In the genomic region with DNA sequence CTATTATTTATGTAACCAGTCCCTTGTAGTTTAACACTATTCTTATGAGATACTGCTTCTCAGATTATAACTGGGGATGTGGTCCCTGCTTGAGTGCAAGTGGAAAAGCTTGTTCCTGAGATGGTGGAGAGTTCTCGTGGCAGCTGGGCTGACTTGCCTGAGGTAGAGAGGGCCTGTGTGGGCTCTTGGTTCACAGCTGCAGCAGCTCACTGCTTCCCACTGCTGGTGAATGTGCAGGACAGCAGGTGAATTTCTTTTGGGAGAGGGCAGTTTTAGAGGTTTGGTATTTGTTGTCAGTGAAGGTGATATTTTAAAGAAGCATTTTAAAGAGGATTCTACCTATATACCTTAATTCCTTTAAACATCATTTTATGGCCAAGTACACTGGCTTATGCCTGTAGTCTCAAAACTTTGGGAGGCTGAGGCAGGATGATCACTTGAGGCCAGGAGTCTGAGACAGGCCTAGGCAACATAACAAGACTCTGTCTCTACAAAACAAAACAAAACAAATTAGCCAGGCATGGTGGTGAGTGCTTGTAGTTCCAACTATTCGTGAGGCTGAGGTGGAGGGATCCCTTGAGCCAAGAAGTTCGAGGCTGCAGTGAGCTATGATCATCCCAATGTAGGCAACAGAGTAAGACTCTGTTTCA, we compare ENCODE assay signal across 1 cellular context.
TF ChIP-seq lines count a peak whose summit lies in the region.

No MANE protein-coding gene starts in this region.

TF ChIP-seq in HepG2, 621 proteins besides CTCF, POLR2A, EP300 and RAD21 (continued from another document and continues in another):
- TF ChIP-seq, protein P1, sequence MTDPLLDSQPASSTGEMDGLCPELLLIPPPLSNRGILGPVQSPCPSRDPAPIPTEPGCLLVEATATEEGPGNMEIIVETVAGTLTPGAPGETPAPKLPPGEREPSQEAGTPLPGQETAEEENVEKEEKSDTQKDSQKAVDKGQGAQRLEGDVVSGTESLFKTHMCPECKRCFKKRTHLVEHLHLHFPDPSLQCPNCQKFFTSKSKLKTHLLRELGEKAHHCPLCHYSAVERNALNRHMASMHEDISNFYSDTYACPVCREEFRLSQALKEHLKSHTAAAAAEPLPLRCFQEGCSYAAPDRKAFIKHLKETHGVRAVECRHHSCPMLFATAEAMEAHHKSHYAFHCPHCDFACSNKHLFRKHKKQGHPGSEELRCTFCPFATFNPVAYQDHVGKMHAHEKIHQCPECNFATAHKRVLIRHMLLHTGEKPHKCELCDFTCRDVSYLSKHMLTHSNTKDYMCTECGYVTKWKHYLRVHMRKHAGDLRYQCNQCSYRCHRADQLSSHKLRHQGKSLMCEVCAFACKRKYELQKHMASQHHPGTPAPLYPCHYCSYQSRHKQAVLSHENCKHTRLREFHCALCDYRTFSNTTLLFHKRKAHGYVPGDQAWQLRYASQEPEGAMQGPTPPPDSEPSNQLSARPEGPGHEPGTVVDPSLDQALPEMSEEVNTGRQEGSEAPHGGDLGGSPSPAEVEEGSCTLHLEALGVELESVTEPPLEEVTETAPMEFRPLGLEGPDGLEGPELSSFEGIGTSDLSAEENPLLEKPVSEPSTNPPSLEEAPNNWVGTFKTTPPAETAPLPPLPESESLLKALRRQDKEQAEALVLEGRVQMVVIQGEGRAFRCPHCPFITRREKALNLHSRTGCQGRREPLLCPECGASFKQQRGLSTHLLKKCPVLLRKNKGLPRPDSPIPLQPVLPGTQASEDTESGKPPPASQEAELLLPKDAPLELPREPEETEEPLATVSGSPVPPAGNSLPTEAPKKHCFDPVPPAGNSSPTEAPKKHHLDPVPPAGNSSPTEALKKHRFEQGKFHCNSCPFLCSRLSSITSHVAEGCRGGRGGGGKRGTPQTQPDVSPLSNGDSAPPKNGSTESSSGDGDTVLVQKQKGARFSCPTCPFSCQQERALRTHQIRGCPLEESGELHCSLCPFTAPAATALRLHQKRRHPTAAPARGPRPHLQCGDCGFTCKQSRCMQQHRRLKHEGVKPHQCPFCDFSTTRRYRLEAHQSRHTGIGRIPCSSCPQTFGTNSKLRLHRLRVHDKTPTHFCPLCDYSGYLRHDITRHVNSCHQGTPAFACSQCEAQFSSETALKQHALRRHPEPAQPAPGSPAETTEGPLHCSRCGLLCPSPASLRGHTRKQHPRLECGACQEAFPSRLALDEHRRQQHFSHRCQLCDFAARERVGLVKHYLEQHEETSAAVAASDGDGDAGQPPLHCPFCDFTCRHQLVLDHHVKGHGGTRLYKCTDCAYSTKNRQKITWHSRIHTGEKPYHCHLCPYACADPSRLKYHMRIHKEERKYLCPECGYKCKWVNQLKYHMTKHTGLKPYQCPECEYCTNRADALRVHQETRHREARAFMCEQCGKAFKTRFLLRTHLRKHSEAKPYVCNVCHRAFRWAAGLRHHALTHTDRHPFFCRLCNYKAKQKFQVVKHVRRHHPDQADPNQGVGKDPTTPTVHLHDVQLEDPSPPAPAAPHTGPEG (CRISPR knock-in tag; IDR thresholded peaks at IDR 0.05) = no peak
- TF ChIP-seq ZC3H13 (CRISPR knock-in tag; IDR thresholded peaks at IDR 0.05) (no peak), FOXK1 (CRISPR knock-in tag; IDR thresholded peaks at IDR 0.05; ENCODE audit: borderline replicate concordance, low read depth) (no peak), HNRNPUL1 (IDR thresholded peaks at IDR 0.05; ENCODE audit: low read depth, low read length) (no peak), MBNL3 (CRISPR knock-in tag; conservative IDR thresholded peaks at IDR 0.05) (no peak), GLI4 (CRISPR knock-in tag; IDR thresholded peaks at IDR 0.05; ENCODE audit: borderline replicate concordance) (no peak), SMAD9 (CRISPR knock-in tag; IDR thresholded peaks at IDR 0.05) (no peak), FOSL2 (CRISPR knock-in tag; IDR thresholded peaks at IDR 0.05) (peak; percentile 36; the same call in 1 of the 2 replicates), KLF6 (CRISPR knock-in tag; IDR thresholded peaks at IDR 0.05) (no peak), ATF7 (IDR thresholded peaks at IDR 0.05) (no peak), ATF7 (CRISPR knock-in tag; IDR thresholded peaks at IDR 0.05) (no peak), PHF5A (CRISPR knock-in tag; IDR thresholded peaks at IDR 0.05; ENCODE audit: low read depth, unreplicated experiment) (no peak), RFX5 (IDR thresholded peaks at IDR 0.05; ENCODE audit: low read depth, low read length) (no peak), HNRNPL (IDR thresholded peaks at IDR 0.05; ENCODE audit: low read depth, low read length) (no peak), MAZ (IDR thresholded peaks at IDR 0.05; ENCODE audit: borderline replicate concordance, low read depth, low read length) (no peak), MAZ (CRISPR knock-in tag; IDR thresholded peaks at IDR 0.05; ENCODE audit: low read depth) (no peak), ZNF232 (CRISPR knock-in tag; IDR thresholded peaks at IDR 0.05; ENCODE audit: borderline replicate concordance) (no peak), ZNF296 (CRISPR knock-in tag; conservative IDR thresholded peaks at IDR 0.05) (no peak), HOXD1 (CRISPR knock-in tag; IDR thresholded peaks at IDR 0.05) (no peak), ZNF17 (CRISPR knock-in tag; IDR thresholded peaks at IDR 0.05) (no peak), NFIC (IDR thresholded peaks at IDR 0.05; ENCODE audit: low read length) (no peak)
- TF ChIP-seq, protein P2, sequence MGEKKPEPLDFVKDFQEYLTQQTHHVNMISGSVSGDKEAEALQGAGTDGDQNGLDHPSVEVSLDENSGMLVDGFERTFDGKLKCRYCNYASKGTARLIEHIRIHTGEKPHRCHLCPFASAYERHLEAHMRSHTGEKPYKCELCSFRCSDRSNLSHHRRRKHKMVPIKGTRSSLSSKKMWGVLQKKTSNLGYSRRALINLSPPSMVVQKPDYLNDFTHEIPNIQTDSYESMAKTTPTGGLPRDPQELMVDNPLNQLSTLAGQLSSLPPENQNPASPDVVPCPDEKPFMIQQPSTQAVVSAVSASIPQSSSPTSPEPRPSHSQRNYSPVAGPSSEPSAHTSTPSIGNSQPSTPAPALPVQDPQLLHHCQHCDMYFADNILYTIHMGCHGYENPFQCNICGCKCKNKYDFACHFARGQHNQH (CRISPR knock-in tag; IDR thresholded peaks at IDR 0.05) = 0 out of 2 replicates have a peak, but pooled peaks have one; percentile 43
- TF ChIP-seq, protein P3, sequence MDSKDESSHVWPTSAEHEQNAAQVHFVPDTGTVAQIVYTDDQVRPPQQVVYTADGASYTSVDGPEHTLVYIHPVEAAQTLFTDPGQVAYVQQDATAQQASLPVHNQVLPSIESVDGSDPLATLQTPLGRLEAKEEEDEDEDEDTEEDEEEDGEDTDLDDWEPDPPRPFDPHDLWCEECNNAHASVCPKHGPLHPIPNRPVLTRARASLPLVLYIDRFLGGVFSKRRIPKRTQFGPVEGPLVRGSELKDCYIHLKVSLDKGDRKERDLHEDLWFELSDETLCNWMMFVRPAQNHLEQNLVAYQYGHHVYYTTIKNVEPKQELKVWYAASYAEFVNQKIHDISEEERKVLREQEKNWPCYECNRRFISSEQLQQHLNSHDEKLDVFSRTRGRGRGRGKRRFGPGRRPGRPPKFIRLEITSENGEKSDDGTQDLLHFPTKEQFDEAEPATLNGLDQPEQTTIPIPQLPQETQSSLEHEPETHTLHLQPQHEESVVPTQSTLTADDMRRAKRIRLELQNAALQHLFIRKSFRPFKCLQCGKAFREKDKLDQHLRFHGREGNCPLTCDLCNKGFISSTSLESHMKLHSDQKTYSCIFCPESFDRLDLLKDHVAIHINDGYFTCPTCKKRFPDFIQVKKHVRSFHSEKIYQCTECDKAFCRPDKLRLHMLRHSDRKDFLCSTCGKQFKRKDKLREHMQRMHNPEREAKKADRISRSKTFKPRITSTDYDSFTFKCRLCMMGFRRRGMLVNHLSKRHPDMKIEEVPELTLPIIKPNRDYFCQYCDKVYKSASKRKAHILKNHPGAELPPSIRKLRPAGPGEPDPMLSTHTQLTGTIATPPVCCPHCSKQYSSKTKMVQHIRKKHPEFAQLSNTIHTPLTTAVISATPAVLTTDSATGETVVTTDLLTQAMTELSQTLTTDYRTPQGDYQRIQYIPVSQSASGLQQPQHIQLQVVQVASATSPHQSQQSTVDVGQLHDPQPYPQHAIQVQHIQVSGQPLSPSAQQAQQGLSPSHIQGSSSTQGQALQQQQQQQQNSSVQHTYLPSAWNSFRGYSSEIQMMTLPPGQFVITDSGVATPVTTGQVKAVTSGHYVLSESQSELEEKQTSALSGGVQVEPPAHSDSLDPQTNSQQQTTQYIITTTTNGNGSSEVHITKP (CRISPR knock-in tag; IDR thresholded peaks at IDR 0.05; ENCODE audit: low read depth) = no peak
- TF ChIP-seq, protein P4, sequence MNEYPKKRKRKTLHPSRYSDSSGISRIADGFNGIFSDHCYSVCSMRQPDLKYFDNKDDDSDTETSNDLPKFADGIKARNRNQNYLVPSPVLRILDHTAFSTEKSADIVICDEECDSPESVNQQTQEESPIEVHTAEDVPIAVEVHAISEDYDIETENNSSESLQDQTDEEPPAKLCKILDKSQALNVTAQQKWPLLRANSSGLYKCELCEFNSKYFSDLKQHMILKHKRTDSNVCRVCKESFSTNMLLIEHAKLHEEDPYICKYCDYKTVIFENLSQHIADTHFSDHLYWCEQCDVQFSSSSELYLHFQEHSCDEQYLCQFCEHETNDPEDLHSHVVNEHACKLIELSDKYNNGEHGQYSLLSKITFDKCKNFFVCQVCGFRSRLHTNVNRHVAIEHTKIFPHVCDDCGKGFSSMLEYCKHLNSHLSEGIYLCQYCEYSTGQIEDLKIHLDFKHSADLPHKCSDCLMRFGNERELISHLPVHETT (CRISPR knock-in tag; conservative IDR thresholded peaks at IDR 0.05) = no peak
- TF ChIP-seq, protein P5, sequence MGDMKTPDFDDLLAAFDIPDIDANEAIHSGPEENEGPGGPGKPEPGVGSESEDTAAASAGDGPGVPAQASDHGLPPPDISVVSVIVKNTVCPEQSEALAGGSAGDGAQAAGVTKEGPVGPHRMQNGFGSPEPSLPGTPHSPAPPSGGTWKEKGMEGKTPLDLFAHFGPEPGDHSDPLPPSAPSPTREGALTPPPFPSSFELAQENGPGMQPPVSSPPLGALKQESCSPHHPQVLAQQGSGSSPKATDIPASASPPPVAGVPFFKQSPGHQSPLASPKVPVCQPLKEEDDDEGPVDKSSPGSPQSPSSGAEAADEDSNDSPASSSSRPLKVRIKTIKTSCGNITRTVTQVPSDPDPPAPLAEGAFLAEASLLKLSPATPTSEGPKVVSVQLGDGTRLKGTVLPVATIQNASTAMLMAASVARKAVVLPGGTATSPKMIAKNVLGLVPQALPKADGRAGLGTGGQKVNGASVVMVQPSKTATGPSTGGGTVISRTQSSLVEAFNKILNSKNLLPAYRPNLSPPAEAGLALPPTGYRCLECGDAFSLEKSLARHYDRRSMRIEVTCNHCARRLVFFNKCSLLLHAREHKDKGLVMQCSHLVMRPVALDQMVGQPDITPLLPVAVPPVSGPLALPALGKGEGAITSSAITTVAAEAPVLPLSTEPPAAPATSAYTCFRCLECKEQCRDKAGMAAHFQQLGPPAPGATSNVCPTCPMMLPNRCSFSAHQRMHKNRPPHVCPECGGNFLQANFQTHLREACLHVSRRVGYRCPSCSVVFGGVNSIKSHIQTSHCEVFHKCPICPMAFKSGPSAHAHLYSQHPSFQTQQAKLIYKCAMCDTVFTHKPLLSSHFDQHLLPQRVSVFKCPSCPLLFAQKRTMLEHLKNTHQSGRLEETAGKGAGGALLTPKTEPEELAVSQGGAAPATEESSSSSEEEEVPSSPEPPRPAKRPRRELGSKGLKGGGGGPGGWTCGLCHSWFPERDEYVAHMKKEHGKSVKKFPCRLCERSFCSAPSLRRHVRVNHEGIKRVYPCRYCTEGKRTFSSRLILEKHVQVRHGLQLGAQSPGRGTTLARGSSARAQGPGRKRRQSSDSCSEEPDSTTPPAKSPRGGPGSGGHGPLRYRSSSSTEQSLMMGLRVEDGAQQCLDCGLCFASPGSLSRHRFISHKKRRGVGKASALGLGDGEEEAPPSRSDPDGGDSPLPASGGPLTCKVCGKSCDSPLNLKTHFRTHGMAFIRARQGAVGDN (CRISPR knock-in tag; IDR thresholded peaks at IDR 0.05) = peak; percentile 20; the same call in 1 of the 2 replicates
- TF ChIP-seq, protein P6, sequence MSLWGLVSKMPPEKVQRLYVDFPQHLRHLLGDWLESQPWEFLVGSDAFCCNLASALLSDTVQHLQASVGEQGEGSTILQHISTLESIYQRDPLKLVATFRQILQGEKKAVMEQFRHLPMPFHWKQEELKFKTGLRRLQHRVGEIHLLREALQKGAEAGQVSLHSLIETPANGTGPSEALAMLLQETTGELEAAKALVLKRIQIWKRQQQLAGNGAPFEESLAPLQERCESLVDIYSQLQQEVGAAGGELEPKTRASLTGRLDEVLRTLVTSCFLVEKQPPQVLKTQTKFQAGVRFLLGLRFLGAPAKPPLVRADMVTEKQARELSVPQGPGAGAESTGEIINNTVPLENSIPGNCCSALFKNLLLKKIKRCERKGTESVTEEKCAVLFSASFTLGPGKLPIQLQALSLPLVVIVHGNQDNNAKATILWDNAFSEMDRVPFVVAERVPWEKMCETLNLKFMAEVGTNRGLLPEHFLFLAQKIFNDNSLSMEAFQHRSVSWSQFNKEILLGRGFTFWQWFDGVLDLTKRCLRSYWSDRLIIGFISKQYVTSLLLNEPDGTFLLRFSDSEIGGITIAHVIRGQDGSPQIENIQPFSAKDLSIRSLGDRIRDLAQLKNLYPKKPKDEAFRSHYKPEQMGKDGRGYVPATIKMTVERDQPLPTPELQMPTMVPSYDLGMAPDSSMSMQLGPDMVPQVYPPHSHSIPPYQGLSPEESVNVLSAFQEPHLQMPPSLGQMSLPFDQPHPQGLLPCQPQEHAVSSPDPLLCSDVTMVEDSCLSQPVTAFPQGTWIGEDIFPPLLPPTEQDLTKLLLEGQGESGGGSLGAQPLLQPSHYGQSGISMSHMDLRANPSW (CRISPR knock-in tag; IDR thresholded peaks at IDR 0.05; ENCODE audit: borderline replicate concordance) = no peak
